Comparison of ENCODE assay signal across 15 cellular contexts in genomic region chr17:72117470-72117747, GRCh38. TPM values are rescaled to one million over a fixed set of nuclear protein-coding genes. Genes with fewer than 3 reads are reported as not detected.
DNase-seq lines count a peak whose midpoint lies in the region; ATAC-seq, FAIRE-seq and TF ChIP-seq lines count a peak whose summit lies in the region.
"Had no signal": no experiment of that assay in that cellular context is flagged by ENCODE, and none has a peak within 500 bp of the region (broad histone marks: within the 10 kb centered on the region; RNA-seq: fewer than 3 reads in every experiment).

No MANE protein-coding gene starts in this region.

- no peak for FAIRE-seq in GM19239 (lab: Jason Lieb, UNC)
- FAIRE-seq: D721Med, K562 had no signal

- H3K27ac Mint-ChIP-seq in activated T-helper 17 cell treated with anti-CD3 and anti-CD28 coated beads, Interleukin-2, amount 50 U/mL, for 72 hours = no peak overlapping the region

- H3K9ac ChIP-seq in HUES6 (ENCODE audit: low read length) = no peak overlapping the region

- H3K27ac ChIP-seq in HUES6 (ENCODE audit: low read depth, low read length) = no peak overlapping the region
- H3K27ac ChIP-seq in coronary artery = no peak overlapping the region
- H3K27ac ChIP-seq in lower lobe of right lung = no peak overlapping the region
- H3K27ac ChIP-seq in stomach = no peak overlapping the region
- H3K27ac ChIP-seq: PC-9, prostate gland had no signal

- H3K9me3 Mint-ChIP-seq in activated T-helper 17 cell treated with anti-CD3 and anti-CD28 coated beads, Interleukin-2, amount 50 U/mL, for 72 hours = no peaks in the 10 kb centered on the region

- no peak for TF ChIP-seq CTCF in coronary artery (IDR thresholded peaks at IDR 0.05)
- no peak for TF ChIP-seq CTCF in lower lobe of right lung (IDR thresholded peaks at IDR 0.05)
- no peak for TF ChIP-seq CTCF in stomach (IDR thresholded peaks at IDR 0.05)

- intact Hi-C loops in lower lobe of right lung (cut with DNase I) = loop anchor here (10.0 kb wide), 1 partner anchor 643 kb away; no protein-coding TSS in a partner anchor
- intact Hi-C loops in stomach (cut with DNase I; ENCODE audit: low total_unique reads) = loop anchor here (10.0 kb wide), 1 partner anchor 337 kb away; no protein-coding TSS in a partner anchor

- no peak for ATAC-seq in lower lobe of right lung
- no peak for ATAC-seq in activated T-helper 17 cell treated with anti-CD3 and anti-CD28 coated beads, Interleukin-2, amount 50 U/mL, for 72 hours (replicated peaks)
- ATAC-seq: K562 had no signal

- H3K27me3 Mint-ChIP-seq in activated T-helper 17 cell treated with anti-CD3 and anti-CD28 coated beads, Interleukin-2, amount 50 U/mL, for 72 hours = peaks cover 62% of the 10 kb centered on the region

- WGBS in stomach, 5 donors = 2 to 15% (median 5%) methylated on average over 4 to 12 of the region's 12 CpGs

- no peaks in the 10 kb centered on the region for H3K4me1 Mint-ChIP-seq in activated T-helper 17 cell treated with anti-CD3 and anti-CD28 coated beads, Interleukin-2, amount 50 U/mL, for 72 hours

- H3K27me3 ChIP-seq in HUES6 (ENCODE audit: control insufficient read depth, insufficient read depth, low read length) (peaks cover 92% of the 10 kb centered on the region), lower lobe of right lung (ENCODE audit: low read depth) (peaks cover 81% of the 10 kb centered on the region), stomach (peaks cover 10 to 89% (median 53%) of the 10 kb centered on the region in 3 donors)

- TF ChIP-seq EP300 in stomach (IDR thresholded peaks at IDR 0.05) = no peak

- H3K9me3 ChIP-seq in HUES6 (ENCODE audit: control insufficient read depth, insufficient read depth, low read depth, low read length) = no peaks in the 10 kb centered on the region
- H3K9me3 ChIP-seq in lower lobe of right lung = no peaks in the 10 kb centered on the region
- H3K9me3 ChIP-seq in stomach = no peaks in the 10 kb centered on the region
- H3K9me3 ChIP-seq: prostate gland had no signal

- TF ChIP-seq POLR2A in stomach (IDR thresholded peaks at IDR 0.05) = no peak

- H3K4me1 ChIP-seq in HUES6 (ENCODE audit: control insufficient read depth, insufficient read depth, low read length) (peaks cover 31% of the 10 kb centered on the region), lower lobe of right lung (peaks cover 31% of the 10 kb centered on the region), stomach (peaks cover 34 to 61% (median 53%) of the 10 kb centered on the region in 4 donors)

- no peaks in the 10 kb centered on the region for H3K36me3 Mint-ChIP-seq in activated T-helper 17 cell treated with anti-CD3 and anti-CD28 coated beads, Interleukin-2, amount 50 U/mL, for 72 hours (ENCODE audit: low read depth)

- no peaks in the 10 kb centered on the region for H3K36me3 ChIP-seq in HUES6 (ENCODE audit: control insufficient read depth, insufficient read depth, low read length)
- no peaks in the 10 kb centered on the region for H3K36me3 ChIP-seq in lower lobe of right lung
- no peaks in the 10 kb centered on the region for H3K36me3 ChIP-seq in stomach
- H3K36me3 ChIP-seq: prostate gland had no signal

- no peak for DNase-seq in coronary artery (ENCODE audit: low spot score)
- no peak for DNase-seq in lower lobe of right lung
- no peak for DNase-seq in stomach
- DNase-seq in GM19239 (ENCODE audit: insufficient read length, low spot score) = no peak
- no peak for DNase-seq in activated CD4-positive, CD25-positive, alpha-beta regulatory T cell treated with anti-CD3 and anti-CD28 coated beads, Interleukin-2, amount 50 U/mL, for 72 hours
- DNase-seq in NCI-H2029 (lab: John Stamatoyannopoulos, UW) = no peak
- DNase-seq: activated T-cell treated with anti-CD3 and anti-CD28 coated beads, Interleukin-2, amount 50 U/mL, for 1 hour; NCI-H2171; T-helper 9 cell had no signal

- no peak overlapping the region for H3K4me3 Mint-ChIP-seq in activated T-helper 17 cell treated with anti-CD3 and anti-CD28 coated beads, Interleukin-2, amount 50 U/mL, for 72 hours

- H3K4me3 ChIP-seq in HUES6 (ENCODE audit: low read depth, low read length) (peak overlapping the region; percentile 68), coronary artery (peak overlapping the region; percentile 63), lower lobe of right lung (peak overlapping the region; percentile 43), stomach (peak overlapping the region; percentile 45 to 74 (median 46))
- H3K4me3 ChIP-seq: K562, PC-9 had no signal

RNA-seq across cellular contexts. Expression of gene SOX9, which starts 3.4 kb away (rescaled TPM):
- total RNA-seq in lower lobe of right lung (4.3 TPM), stomach (10 to 100 TPM in 4 of 5 donors, 1 to 10 TPM in 1; 5.8 to 69.5 (median 34.9) TPM)
- 10 to 100 TPM in 2 of 3 donors, 1 to 10 TPM in 1; 7.8 to 15.4 (median 10.5) TPM for polyA plus RNA-seq in stomach
- not detected for total RNA-seq in activated T-helper 17 cell treated with anti-CD3 and anti-CD28 coated beads, Interleukin-2, amount 50 U/mL, for 72 hours
- polyA plus RNA-seq: K562 had no signal
